ENCODE assay signal across 2 cellular contexts in genomic region chr3:135491478-135491877, GRCh38.
TF ChIP-seq lines count a peak whose summit lies in the region.

No MANE protein-coding gene starts in this region.

TF ChIP-seq in HEK293, 187 proteins besides CTCF, POLR2A, EP300 and RAD21 (continued from another document):
- TF ChIP-seq ZIC2 (tag by site-specific recombination; IDR thresholded peaks at IDR 0.05) = peak; percentile 63
- TF ChIP-seq RBAK (tag by site-specific recombination; IDR thresholded peaks at IDR 0.05) = no peak
- no peak for TF ChIP-seq ZNF2 (tag by site-specific recombination; IDR thresholded peaks at IDR 0.05)

TF ChIP-seq in H1, 55 proteins besides CTCF, POLR2A, EP300 and RAD21 (continued from another document):
- no peak for TF ChIP-seq POLR2AphosphoS5 (IDR thresholded peaks at IDR 0.05; ENCODE audit: low read depth, low read length)
- TF ChIP-seq ATF2 (IDR thresholded peaks at IDR 0.05; ENCODE audit: low read length) = no peak
- TF ChIP-seq SIN3A (conservative IDR thresholded peaks at IDR 0.05 in 1 of 2, IDR thresholded peaks at IDR 0.05 in 1 of 2; ENCODE audit: low read depth in 1 of 2, low read length in 2 of 2) = no peak
- TF ChIP-seq CREB1 (IDR thresholded peaks at IDR 0.05) = no peak
- no peak for TF ChIP-seq RXRA (IDR thresholded peaks at IDR 0.05; ENCODE audit: insufficient read depth, low read depth, low read length)
- TF ChIP-seq PHF8 (conservative IDR thresholded peaks at IDR 0.05; ENCODE audit: low read depth, low read length) = no peak
- TF ChIP-seq JUND (IDR thresholded peaks at IDR 0.05; ENCODE audit: low read length) = no peak
- TF ChIP-seq CHD2 (IDR thresholded peaks at IDR 0.05; ENCODE audit: low read length) = no peak
- no peak for TF ChIP-seq TAF7 (optimal IDR thresholded peaks at IDR 0.05; ENCODE audit: borderline replicate concordance, low read depth, low read length)
- TF ChIP-seq HDAC6 (IDR thresholded peaks at IDR 0.05; ENCODE audit: low read depth, low read length) = no peak
- TF ChIP-seq, protein P1, sequence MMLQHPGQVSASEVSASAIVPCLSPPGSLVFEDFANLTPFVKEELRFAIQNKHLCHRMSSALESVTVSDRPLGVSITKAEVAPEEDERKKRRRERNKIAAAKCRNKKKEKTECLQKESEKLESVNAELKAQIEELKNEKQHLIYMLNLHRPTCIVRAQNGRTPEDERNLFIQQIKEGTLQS (IDR thresholded peaks at IDR 0.05; ENCODE audit: insufficient read depth, low read depth, low read length) = no peak
- TF ChIP-seq RNF2 (IDR thresholded peaks at IDR 0.05; ENCODE audit: borderline replicate concordance, low read depth, low read length, missing control alignments, poor library complexity, severe bottlenecking) = no peak
